In the genomic region with DNA sequence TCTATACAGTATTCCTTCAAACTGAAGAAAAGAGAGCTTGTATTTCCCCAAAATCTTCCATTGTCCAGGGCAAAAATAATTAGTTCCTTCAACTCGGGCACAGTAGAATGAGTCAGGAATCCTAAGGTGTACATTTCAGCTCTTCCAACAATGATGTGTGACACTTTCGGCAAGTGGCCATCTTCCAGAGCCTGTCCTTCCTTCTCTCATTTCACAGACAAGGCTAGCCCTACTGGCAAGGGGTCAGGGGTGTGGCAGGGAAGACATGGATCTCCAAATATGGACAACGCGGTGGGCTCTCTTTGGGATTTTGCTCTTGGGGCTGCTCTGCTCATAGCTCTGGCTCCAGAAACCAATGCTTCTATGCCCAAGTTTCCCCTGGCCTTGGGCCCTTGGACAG, we compare ENCODE assay signal across 24 cellular contexts. TPM values are rescaled to one million over a fixed set of nuclear protein-coding genes. Genes with fewer than 3 reads are reported as not detected.
DNase-seq lines count a peak whose midpoint lies in the region; ATAC-seq and TF ChIP-seq lines count a peak whose summit lies in the region.
"Had no signal": no experiment of that assay in that cellular context is flagged by ENCODE, and none has a peak within 500 bp of the region (broad histone marks: within the 10 kb centered on the region; RNA-seq: fewer than 3 reads in every experiment).

No MANE protein-coding gene starts in this region.

- H3K4me3 ChIP-seq in SK-N-SH (ENCODE audit: low read depth in 2 of 2, low read length in 1 of 2) (no peak overlapping the region), colonic mucosa (no peak overlapping the region), stomach (no peak overlapping the region), lower leg skin (ENCODE audit: low read depth, poor library complexity, severe bottlenecking) (no peak overlapping the region)
- H3K4me3 ChIP-seq: heart left ventricle, thoracic aorta had no signal

- H4K20me1 ChIP-seq in SK-N-SH (ENCODE audit: insufficient read depth) = no peaks in the 10 kb centered on the region

- DNase-seq in SK-N-SH (no peak), colonic mucosa (no peak), left kidney (ENCODE audit: low read depth, low spot score) (peak; percentile 15), stomach (no peak), lower leg skin (ENCODE audit: low spot score in 2 of 2) (no peak), GM19240 (ENCODE audit: insufficient read length, low spot score) (no peak), Ammon's horn (ENCODE audit: low spot score) (no peak)
- DNase-seq: activated CD4-positive, alpha-beta T cell treated with anti-CD3 and anti-CD28 coated beads for 36 hours; activated effector memory CD4-positive, alpha-beta T cell treated with anti-CD3 and anti-CD28 coated beads, Interleukin-2, amount 50 U/mL, for 16 hours; activated naive CD8-positive, alpha-beta T cell treated with anti-CD3 and anti-CD28 coated beads for 36 hours; activated T-cell treated with anti-CD3 and anti-CD28 coated beads, Interleukin-2, amount 50 U/mL, for 1 hour; AML-193; CD8-positive, alpha-beta memory T cell; H7; heart left ventricle; NCI-H1092 treated with DMSO at 0.1 percent for 48 hours; NCI-H187 treated with DMSO at 0.1 percent for 48 hours; NCI-H526; stimulated activated naive CD4-positive, alpha-beta T cell treated with Interleukin-2 at 50 U/mL for 16 hours had no signal

- H3K4me1 ChIP-seq in SK-N-SH (ENCODE audit: control insufficient read depth in 1 of 2, insufficient read depth in 2 of 2, low read depth in 1 of 2, low read length in 1 of 2) (peaks cover 13 to 22% of the 10 kb centered on the region in 2 experiments; a peak in 3 of 4 replicates), colonic mucosa (peaks cover 3% of the 10 kb centered on the region), stomach (peaks cover 21 to 38% (median 28%) of the 10 kb centered on the region in 4 donors)

- 89% methylated on average over 4 of the region's 4 CpGs for WGBS in SK-N-SH (ENCODE audit: low lambda C conversion rate)
- WGBS in stomach, 5 donors = 77 to 88% (median 79%) methylated on average over 4 of the region's 4 CpGs
- WGBS in lower leg skin, 2 donors = 85 to 94% methylated on average over 4 of the region's 4 CpGs

- CTCF ChIA-PET in SK-N-SH (lab: Yijun Ruan, JAX) = interaction anchor here (0.7 to 2.1 kb wide), 2 partner anchors 12 to 46 kb away, joined by 4 read pairs; no protein-coding TSS in a partner anchor

- no peak overlapping the region for H2AFZ ChIP-seq in SK-N-SH (ENCODE audit: low read depth)

- H3K9me3 ChIP-seq in SK-N-SH (no peaks in the 10 kb centered on the region), colonic mucosa (no peaks in the 10 kb centered on the region), stomach (no peaks in the 10 kb centered on the region)
- H3K9me3 ChIP-seq: heart left ventricle, thoracic aorta had no signal

- no peak for TF ChIP-seq RAD21 in SK-N-SH (IDR thresholded peaks at IDR 0.05; ENCODE audit: low read length)

- TF ChIP-seq EP300 in SK-N-SH (IDR thresholded peaks at IDR 0.05; ENCODE audit: borderline replicate concordance in 1 of 2, low read depth in 1 of 2, low read length in 1 of 2) = no peak
- no peak for TF ChIP-seq EP300 in stomach (IDR thresholded peaks at IDR 0.05)

- no peaks in the 10 kb centered on the region for H3K27me3 ChIP-seq in SK-N-SH (ENCODE audit: insufficient read depth)
- H3K27me3 ChIP-seq in colonic mucosa = no peaks in the 10 kb centered on the region
- no peaks in the 10 kb centered on the region for H3K27me3 ChIP-seq in stomach
- H3K27me3 ChIP-seq: heart left ventricle had no signal

- peaks cover 21% of the 10 kb centered on the region for H3F3A ChIP-seq in SK-N-SH (replicated peaks; ENCODE audit: insufficient read depth)

- no peak for ATAC-seq in SK-N-SH treated with all-trans-retinoic acid at 6 μM for 48 hours
- ATAC-seq: activated CD4-positive, alpha-beta T cell treated with anti-CD3 and anti-CD28 coated beads for 36 hours; sciatic nerve had no signal

- H3K36me3 ChIP-seq in SK-N-SH (replicated peaks in 1 of 2; ENCODE audit: control insufficient read depth in 1 of 2, insufficient read depth in 2 of 2, low read length in 1 of 2) (no peaks in the 10 kb centered on the region), colonic mucosa (no peaks in the 10 kb centered on the region), stomach (no peaks in the 10 kb centered on the region)
- H3K36me3 ChIP-seq: heart left ventricle, thoracic aorta had no signal

- POLR2A ChIA-PET in SK-N-SH (lab: Yijun Ruan, JAX) = no interaction called here

- TF ChIP-seq CTCF in SK-N-SH (IDR thresholded peaks at IDR 0.05) = no peak
- TF ChIP-seq CTCF in colonic mucosa (IDR thresholded peaks at IDR 0.05) = no peak
- no peak for TF ChIP-seq CTCF in stomach (IDR thresholded peaks at IDR 0.05)
- TF ChIP-seq CTCF in lower leg skin (IDR thresholded peaks at IDR 0.05) = no peak

- intact Hi-C loops in colonic mucosa (cut with DNase I) (no loop called here), stomach (cut with DNase I; ENCODE audit: low total_unique reads) (no loop called here), lower leg skin (cut with DNase I; ENCODE audit: low total_unique reads) (no loop called here)

- no peaks in the 10 kb centered on the region for H3K9me2 ChIP-seq in SK-N-SH

- H3K9ac ChIP-seq in SK-N-SH (no peak overlapping the region), colonic mucosa (ENCODE audit: low read depth in 2 of 2, low read length in 2 of 2) (no peak overlapping the region)

- H3K79me2 ChIP-seq in SK-N-SH (ENCODE audit: insufficient read depth) = peaks cover 29% of the 10 kb centered on the region; the same call in 1 of the 2 replicates

- H3K4me2 ChIP-seq in SK-N-SH = peak overlapping the region; percentile 39; the same call in 1 of the 2 replicates

- H3K27ac ChIP-seq in SK-N-SH (ENCODE audit: low read depth in 2 of 2, low read length in 1 of 2) (peak overlapping the region in 1 of 2 experiments; percentile 73; a peak in 2 of 4 replicates), colonic mucosa (peak overlapping the region; percentile 62), stomach (peak overlapping the region in 4 of 5 donors; percentile 36 to 74 (median 40))
- H3K27ac ChIP-seq: 22Rv1, thoracic aorta had no signal

- TF ChIP-seq POLR2A in stomach (IDR thresholded peaks at IDR 0.05) = no peak
- TF ChIP-seq POLR2A in lower leg skin (IDR thresholded peaks at IDR 0.05) = no peak

TF ChIP-seq in SK-N-SH, 30 proteins besides CTCF, POLR2A, EP300 and RAD21:
- TF ChIP-seq, protein P1, sequence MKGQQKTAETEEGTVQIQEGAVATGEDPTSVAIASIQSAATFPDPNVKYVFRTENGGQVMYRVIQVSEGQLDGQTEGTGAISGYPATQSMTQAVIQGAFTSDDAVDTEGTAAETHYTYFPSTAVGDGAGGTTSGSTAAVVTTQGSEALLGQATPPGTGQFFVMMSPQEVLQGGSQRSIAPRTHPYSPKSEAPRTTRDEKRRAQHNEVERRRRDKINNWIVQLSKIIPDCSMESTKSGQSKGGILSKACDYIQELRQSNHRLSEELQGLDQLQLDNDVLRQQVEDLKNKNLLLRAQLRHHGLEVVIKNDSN (IDR thresholded peaks at IDR 0.05; ENCODE audit: borderline replicate concordance, low read depth) = no peak
TF ChIP-seq in SK-N-SH: peak in this region for 0.

TF ChIP-seq in SK-N-SH treated with all-trans-retinoic acid at 6 μM for 48 hours, 23 proteins besides CTCF, POLR2A, EP300 and RAD21:
- TF ChIP-seq ARNTL (CRISPR knock-in tag; IDR thresholded peaks at IDR 0.05; ENCODE audit: borderline replicate concordance, low read depth) = no peak

RNA-seq across cellular contexts. Expression of gene B4GALT6, which starts 6.0 kb away (rescaled TPM):
- polyA plus RNA-seq in SK-N-SH (2012; rRNA removed) = 2.8 and 3.1 TPM in 2 replicates
- 6.0 and 7.1 TPM in 2 replicates for polyA plus RNA-seq in SK-N-SH (2012; cell fraction: cytosol; rRNA removed)
- 2.9 and 4.8 TPM in 2 replicates for polyA plus RNA-seq in SK-N-SH (2012; cell fraction: nucleus; rRNA removed)
- total RNA-seq in colonic mucosa = 1 to 10 TPM; 5.7 to 7.5 TPM
- 1 to 10 TPM in 2 of 5 donors, under 1 TPM in 2, not detected in 1; 0.45 to 8.4 (median 1.7) TPM for total RNA-seq in stomach
- 1 to 10 TPM in 2 of 3 donors, under 1 TPM in 1; 0.92 to 2.0 (median 1.3) TPM for polyA plus RNA-seq in stomach
- 1 to 10 TPM; 1.3 to 2.1 (median 1.6) TPM for total RNA-seq in lower leg skin
- polyA plus RNA-seq: IgD-negative memory B cell had no signal
